ENCODE assay signal across 8 cellular contexts in the genomic region with DNA sequence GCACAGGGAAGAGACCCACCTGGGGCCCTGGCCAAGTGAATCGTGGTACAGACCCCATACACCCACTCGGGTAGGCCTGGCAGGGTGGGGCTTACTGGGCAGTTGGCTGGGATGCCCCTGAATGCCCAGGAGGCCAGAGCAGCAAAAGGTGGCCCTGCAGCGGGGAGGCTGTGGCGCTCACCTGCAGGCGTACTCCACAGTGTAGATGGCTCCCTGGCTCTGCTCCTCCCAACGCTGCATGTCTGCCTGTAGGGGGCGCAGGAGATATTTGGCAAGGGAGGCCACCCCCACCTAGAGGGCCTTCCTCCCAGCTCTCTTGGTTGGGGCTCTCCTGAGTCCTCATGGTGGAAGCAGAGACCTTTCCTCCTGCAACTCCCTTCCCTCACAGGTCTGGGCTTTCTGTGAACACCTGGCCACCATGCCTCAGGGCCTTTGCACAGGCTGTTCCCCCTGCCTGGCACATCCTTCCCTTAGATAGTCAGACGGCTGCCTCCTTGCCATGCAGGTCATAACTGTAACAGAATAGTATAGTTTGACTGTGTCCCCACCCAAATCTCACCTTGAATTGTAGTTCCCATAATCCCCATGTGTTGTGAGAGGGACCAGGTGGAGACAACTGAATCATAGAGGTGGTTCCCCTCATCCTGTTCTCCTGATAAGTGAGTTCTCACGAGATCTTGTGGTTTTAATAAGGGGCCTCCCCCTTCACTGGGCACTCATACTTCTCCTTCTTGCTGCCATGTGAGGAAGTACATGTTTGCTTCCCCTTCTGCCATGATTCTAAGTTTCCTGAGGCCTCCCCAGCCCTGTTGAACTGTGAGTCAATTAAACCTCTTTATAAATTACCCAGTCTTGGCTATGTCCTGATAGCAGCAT. TPM values are rescaled to one million over a fixed set of nuclear protein-coding genes. Genes with fewer than 3 reads are reported as not detected.
DNase-seq lines count a peak whose midpoint lies in the region; ATAC-seq and TF ChIP-seq lines count a peak whose summit lies in the region.

No MANE protein-coding gene starts in this region.

- peak; percentile 78 for TF ChIP-seq CTCF in GM12864 (IDR thresholded peaks at IDR 0.05; ENCODE audit: low read depth, low read length, missing control alignments)
- TF ChIP-seq CTCF in NB4 (IDR thresholded peaks at IDR 0.05; ENCODE audit: low read depth, low read length) = peak; percentile 52
- TF ChIP-seq CTCF in choroid plexus epithelial cell (conservative IDR thresholded peaks at IDR 0.05; ENCODE audit: low read depth, low read length) = peak; percentile 80
- peak; percentile 58 for TF ChIP-seq CTCF in upper lobe of right lung (IDR thresholded peaks at IDR 0.05)

- intact Hi-C loops in upper lobe of right lung (cut with DNase I) = no loop called here

- peak; percentile 76 to 94 for ATAC-seq in activated CD4-positive, CD25-positive, alpha-beta regulatory T cell treated with anti-CD3 and anti-CD28 coated beads, Interleukin-2, amount 50 U/mL, for 24 hours
- peak; percentile 90 to 92 for ATAC-seq in naive thymus-derived CD8-positive, alpha-beta T cell
- ATAC-seq in upper lobe of right lung = peak; percentile 87
- no peak for ATAC-seq in GM21529 (IDR thresholded peaks at IDR 0.05; ENCODE audit: unreplicated experiment)
- ATAC-seq in HG03469 (IDR thresholded peaks at IDR 0.05; ENCODE audit: unreplicated experiment) = no peak

- H3K27me3 ChIP-seq in upper lobe of right lung = no peaks in the 10 kb centered on the region

- H3K4me3 ChIP-seq in GM12864 (ENCODE audit: low read depth, low read length) (no peak overlapping the region), NB4 (ENCODE audit: low read depth, low read length) (no peak overlapping the region), choroid plexus epithelial cell (ENCODE audit: low read depth, low read length) (no peak overlapping the region), upper lobe of right lung (no peak overlapping the region)

- peak overlapping the region in 4 of 10 donors; percentile 21 to 83 (median 46) for H3K27ac Mint-ChIP-seq in naive thymus-derived CD8-positive, alpha-beta T cell

- H3K36me3 ChIP-seq in upper lobe of right lung = peaks cover 29% of the 10 kb centered on the region

- peaks cover 0 to 33% (median 7%) of the 10 kb centered on the region in 3 donors for H3K36me3 Mint-ChIP-seq in naive thymus-derived CD8-positive, alpha-beta T cell

- POLR2A ChIA-PET in naive thymus-derived CD8-positive, alpha-beta T cell (lab: Charles Lee) = no interaction called here

- H3K9me3 ChIP-seq in upper lobe of right lung = no peaks in the 10 kb centered on the region

- no peaks in the 10 kb centered on the region for H3K9me3 Mint-ChIP-seq in naive thymus-derived CD8-positive, alpha-beta T cell

- peaks cover 22% of the 10 kb centered on the region for H3K4me1 ChIP-seq in upper lobe of right lung

- H3K27me3 Mint-ChIP-seq in naive thymus-derived CD8-positive, alpha-beta T cell = no peaks in the 10 kb centered on the region

- H3K4me3 Mint-ChIP-seq in naive thymus-derived CD8-positive, alpha-beta T cell = peak overlapping the region in 2 of 10 donors; percentile 20 to 39

- H3K4me1 Mint-ChIP-seq in naive thymus-derived CD8-positive, alpha-beta T cell = peaks cover 16 to 46% (median 38%) of the 10 kb centered on the region in 4 donors

- TF ChIP-seq POLR2A in NB4 (IDR thresholded peaks at IDR 0.05; ENCODE audit: extremely low read depth, insufficient read length) = no peak

- H3K27ac ChIP-seq in upper lobe of right lung = no peak overlapping the region

- no peak for DNase-seq in GM12864 (ENCODE audit: low read depth)
- DNase-seq in NB4 (ENCODE audit: low read depth) = peak; percentile 81
- DNase-seq in choroid plexus epithelial cell (ENCODE audit: low read depth) = peak; percentile 67
- peak; percentile 45 to 77 (median 59) for DNase-seq in naive thymus-derived CD8-positive, alpha-beta T cell
- no peak for DNase-seq in upper lobe of right lung

RNA-seq across cellular contexts. Expression of gene BORCS8, which starts 5.9 kb away (rescaled TPM):
- 10 to 100 TPM; 33.5 to 34.2 TPM for total RNA-seq in naive thymus-derived CD8-positive, alpha-beta T cell
- polyA plus RNA-seq in naive thymus-derived CD8-positive, alpha-beta T cell = 10 to 100 TPM; 18.2 to 23.6 (median 18.2) TPM
- total RNA-seq in upper lobe of right lung = 24.8 TPM

RNA-seq across cellular contexts. Expression of gene RFXANK, which starts 6.0 kb away (rescaled TPM):
- 10 to 100 TPM; 72.9 to 81.5 TPM for total RNA-seq in naive thymus-derived CD8-positive, alpha-beta T cell
- 100 to 1,000 TPM in 1 of 3 donors, 10 to 100 TPM in 2; 79.3 to 101 (median 86.9) TPM for polyA plus RNA-seq in naive thymus-derived CD8-positive, alpha-beta T cell
- total RNA-seq in upper lobe of right lung = 66.8 TPM

RNA-seq across cellular contexts. Expression of gene MEF2B, which starts 16.0 kb away (rescaled TPM):
- 1 to 10 TPM; 3.6 to 3.9 TPM for total RNA-seq in naive thymus-derived CD8-positive, alpha-beta T cell
- under 1 TPM in 1 of 3 donors, not detected in 2; 0.14 TPM for polyA plus RNA-seq in naive thymus-derived CD8-positive, alpha-beta T cell
- 1.4 TPM for total RNA-seq in upper lobe of right lung

RNA-seq across cellular contexts. Expression of gene NR2C2AP, which starts 17.1 kb away (rescaled TPM):
- total RNA-seq in naive thymus-derived CD8-positive, alpha-beta T cell = 10 to 100 TPM; 26.0 to 31.8 TPM
- polyA plus RNA-seq in naive thymus-derived CD8-positive, alpha-beta T cell = 10 to 100 TPM; 23.7 to 37.8 (median 31.9) TPM
- total RNA-seq in upper lobe of right lung = 12.6 TPM

RNA-seq across cellular contexts. Expression of gene NCAN, which starts 25.7 kb away (rescaled TPM):
- total RNA-seq in naive thymus-derived CD8-positive, alpha-beta T cell = not detected
- polyA plus RNA-seq in naive thymus-derived CD8-positive, alpha-beta T cell = not detected
- not detected for total RNA-seq in upper lobe of right lung

Comparison
In these comparisons a context has a peak if more than half of its experiments do, and no peak if none do; other contexts are left out.
1. DNase-seq: peak in NB4 (single experiment), choroid plexus epithelial cell (single experiment) and naive thymus-derived CD8-positive, alpha-beta T cell (10 of 10); none in GM12864 (single experiment) and upper lobe of right lung (single experiment).
2. ATAC-seq: peak in activated CD4-positive, CD25-positive, alpha-beta regulatory T cell treated with anti-CD3 and anti-CD28 coated beads, Interleukin-2, amount 50 U/mL, for 24 hours (2 of 2), naive thymus-derived CD8-positive, alpha-beta T cell (2 of 2) and upper lobe of right lung (single experiment); none in GM21529 (single experiment) and HG03469 (single experiment).
3. Peak in every context shown above with its lines, with median percentiles within 50 percentile points of each other: CTCF ChIP-seq.